ENCODE assay signal across 1 cellular context in genomic region chr6:138601128-138601527, GRCh38.
TF ChIP-seq lines count a peak whose summit lies in the region.

No MANE protein-coding gene starts in this region.

TF ChIP-seq in H1, 55 proteins besides CTCF, POLR2A, EP300 and RAD21:
- TF ChIP-seq, protein P1, sequence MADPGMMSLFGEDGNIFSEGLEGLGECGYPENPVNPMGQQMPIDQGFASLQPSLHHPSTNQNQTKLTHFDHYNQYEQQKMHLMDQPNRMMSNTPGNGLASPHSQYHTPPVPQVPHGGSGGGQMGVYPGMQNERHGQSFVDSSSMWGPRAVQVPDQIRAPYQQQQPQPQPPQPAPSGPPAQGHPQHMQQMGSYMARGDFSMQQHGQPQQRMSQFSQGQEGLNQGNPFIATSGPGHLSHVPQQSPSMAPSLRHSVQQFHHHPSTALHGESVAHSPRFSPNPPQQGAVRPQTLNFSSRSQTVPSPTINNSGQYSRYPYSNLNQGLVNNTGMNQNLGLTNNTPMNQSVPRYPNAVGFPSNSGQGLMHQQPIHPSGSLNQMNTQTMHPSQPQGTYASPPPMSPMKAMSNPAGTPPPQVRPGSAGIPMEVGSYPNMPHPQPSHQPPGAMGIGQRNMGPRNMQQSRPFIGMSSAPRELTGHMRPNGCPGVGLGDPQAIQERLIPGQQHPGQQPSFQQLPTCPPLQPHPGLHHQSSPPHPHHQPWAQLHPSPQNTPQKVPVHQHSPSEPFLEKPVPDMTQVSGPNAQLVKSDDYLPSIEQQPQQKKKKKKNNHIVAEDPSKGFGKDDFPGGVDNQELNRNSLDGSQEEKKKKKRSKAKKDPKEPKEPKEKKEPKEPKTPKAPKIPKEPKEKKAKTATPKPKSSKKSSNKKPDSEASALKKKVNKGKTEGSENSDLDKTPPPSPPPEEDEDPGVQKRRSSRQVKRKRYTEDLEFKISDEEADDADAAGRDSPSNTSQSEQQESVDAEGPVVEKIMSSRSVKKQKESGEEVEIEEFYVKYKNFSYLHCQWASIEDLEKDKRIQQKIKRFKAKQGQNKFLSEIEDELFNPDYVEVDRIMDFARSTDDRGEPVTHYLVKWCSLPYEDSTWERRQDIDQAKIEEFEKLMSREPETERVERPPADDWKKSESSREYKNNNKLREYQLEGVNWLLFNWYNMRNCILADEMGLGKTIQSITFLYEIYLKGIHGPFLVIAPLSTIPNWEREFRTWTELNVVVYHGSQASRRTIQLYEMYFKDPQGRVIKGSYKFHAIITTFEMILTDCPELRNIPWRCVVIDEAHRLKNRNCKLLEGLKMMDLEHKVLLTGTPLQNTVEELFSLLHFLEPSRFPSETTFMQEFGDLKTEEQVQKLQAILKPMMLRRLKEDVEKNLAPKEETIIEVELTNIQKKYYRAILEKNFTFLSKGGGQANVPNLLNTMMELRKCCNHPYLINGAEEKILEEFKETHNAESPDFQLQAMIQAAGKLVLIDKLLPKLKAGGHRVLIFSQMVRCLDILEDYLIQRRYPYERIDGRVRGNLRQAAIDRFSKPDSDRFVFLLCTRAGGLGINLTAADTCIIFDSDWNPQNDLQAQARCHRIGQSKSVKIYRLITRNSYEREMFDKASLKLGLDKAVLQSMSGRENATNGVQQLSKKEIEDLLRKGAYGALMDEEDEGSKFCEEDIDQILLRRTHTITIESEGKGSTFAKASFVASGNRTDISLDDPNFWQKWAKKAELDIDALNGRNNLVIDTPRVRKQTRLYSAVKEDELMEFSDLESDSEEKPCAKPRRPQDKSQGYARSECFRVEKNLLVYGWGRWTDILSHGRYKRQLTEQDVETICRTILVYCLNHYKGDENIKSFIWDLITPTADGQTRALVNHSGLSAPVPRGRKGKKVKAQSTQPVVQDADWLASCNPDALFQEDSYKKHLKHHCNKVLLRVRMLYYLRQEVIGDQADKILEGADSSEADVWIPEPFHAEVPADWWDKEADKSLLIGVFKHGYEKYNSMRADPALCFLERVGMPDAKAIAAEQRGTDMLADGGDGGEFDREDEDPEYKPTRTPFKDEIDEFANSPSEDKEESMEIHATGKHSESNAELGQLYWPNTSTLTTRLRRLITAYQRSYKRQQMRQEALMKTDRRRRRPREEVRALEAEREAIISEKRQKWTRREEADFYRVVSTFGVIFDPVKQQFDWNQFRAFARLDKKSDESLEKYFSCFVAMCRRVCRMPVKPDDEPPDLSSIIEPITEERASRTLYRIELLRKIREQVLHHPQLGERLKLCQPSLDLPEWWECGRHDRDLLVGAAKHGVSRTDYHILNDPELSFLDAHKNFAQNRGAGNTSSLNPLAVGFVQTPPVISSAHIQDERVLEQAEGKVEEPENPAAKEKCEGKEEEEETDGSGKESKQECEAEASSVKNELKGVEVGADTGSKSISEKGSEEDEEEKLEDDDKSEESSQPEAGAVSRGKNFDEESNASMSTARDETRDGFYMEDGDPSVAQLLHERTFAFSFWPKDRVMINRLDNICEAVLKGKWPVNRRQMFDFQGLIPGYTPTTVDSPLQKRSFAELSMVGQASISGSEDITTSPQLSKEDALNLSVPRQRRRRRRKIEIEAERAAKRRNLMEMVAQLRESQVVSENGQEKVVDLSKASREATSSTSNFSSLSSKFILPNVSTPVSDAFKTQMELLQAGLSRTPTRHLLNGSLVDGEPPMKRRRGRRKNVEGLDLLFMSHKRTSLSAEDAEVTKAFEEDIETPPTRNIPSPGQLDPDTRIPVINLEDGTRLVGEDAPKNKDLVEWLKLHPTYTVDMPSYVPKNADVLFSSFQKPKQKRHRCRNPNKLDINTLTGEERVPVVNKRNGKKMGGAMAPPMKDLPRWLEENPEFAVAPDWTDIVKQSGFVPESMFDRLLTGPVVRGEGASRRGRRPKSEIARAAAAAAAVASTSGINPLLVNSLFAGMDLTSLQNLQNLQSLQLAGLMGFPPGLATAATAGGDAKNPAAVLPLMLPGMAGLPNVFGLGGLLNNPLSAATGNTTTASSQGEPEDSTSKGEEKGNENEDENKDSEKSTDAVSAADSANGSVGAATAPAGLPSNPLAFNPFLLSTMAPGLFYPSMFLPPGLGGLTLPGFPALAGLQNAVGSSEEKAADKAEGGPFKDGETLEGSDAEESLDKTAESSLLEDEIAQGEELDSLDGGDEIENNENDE (IDR thresholded peaks at IDR 0.05; ENCODE audit: insufficient replicate concordance, low read length), result no peak
- TF ChIP-seq PHF8 (conservative IDR thresholded peaks at IDR 0.05; ENCODE audit: low read depth, low read length), result no peak
- no peak for TF ChIP-seq EGR1 (IDR thresholded peaks at IDR 0.05; ENCODE audit: borderline replicate concordance, low read depth, low read length)
- TF ChIP-seq POU5F1 (IDR thresholded peaks at IDR 0.05; ENCODE audit: low read depth, low read length), result no peak
- no peak for TF ChIP-seq KDM5A (IDR thresholded peaks at IDR 0.05; ENCODE audit: low read length)
- no peak for TF ChIP-seq ASH2L (IDR thresholded peaks at IDR 0.05; ENCODE audit: low read length)
- TF ChIP-seq TEAD4 (IDR thresholded peaks at IDR 0.05; ENCODE audit: low read depth, low read length), result no peak
- no peak for TF ChIP-seq YY1 (IDR thresholded peaks at IDR 0.05; ENCODE audit: low read depth, low read length)
- no peak for TF ChIP-seq POLR2AphosphoS5 (IDR thresholded peaks at IDR 0.05; ENCODE audit: low read depth, low read length)
